In genomic region chr22:36291831-36292740, GRCh38 we compare ENCODE assay signal across 1 cellular context.
TF ChIP-seq lines count a peak whose summit lies in the region.

No MANE protein-coding gene starts in this region.

TF ChIP-seq in IMR-90, 13 proteins besides CTCF, POLR2A, EP300 and RAD21 (continued from another document):
- TF ChIP-seq, protein P1, sequence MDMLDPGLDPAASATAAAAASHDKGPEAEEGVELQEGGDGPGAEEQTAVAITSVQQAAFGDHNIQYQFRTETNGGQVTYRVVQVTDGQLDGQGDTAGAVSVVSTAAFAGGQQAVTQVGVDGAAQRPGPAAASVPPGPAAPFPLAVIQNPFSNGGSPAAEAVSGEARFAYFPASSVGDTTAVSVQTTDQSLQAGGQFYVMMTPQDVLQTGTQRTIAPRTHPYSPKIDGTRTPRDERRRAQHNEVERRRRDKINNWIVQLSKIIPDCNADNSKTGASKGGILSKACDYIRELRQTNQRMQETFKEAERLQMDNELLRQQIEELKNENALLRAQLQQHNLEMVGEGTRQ (IDR thresholded peaks at IDR 0.05; ENCODE audit: low read depth, low read length) = no peak
- TF ChIP-seq RCOR1 (IDR thresholded peaks at IDR 0.05; ENCODE audit: insufficient replicate concordance, low read length) (no peak), SMC3 (IDR thresholded peaks at IDR 0.05; ENCODE audit: low read depth, low read length) (no peak), MXI1 (IDR thresholded peaks at IDR 0.05; ENCODE audit: borderline replicate concordance, low read depth, low read length) (no peak), ELK1 (IDR thresholded peaks at IDR 0.05; ENCODE audit: borderline replicate concordance, low read depth, low read length) (no peak), RFX5 (IDR thresholded peaks at IDR 0.05; ENCODE audit: low read depth, low read length) (no peak), FOS (IDR thresholded peaks at IDR 0.05; ENCODE audit: low read depth, low read length) (no peak), NFE2L2 (IDR thresholded peaks at IDR 0.05; ENCODE audit: low read depth, low read length) (no peak), CEBPB (IDR thresholded peaks at IDR 0.05; ENCODE audit: low read depth, low read length) (no peak), CHD1 (IDR thresholded peaks at IDR 0.05; ENCODE audit: low read depth, low read length) (no peak)
